ENCODE assay signal across 13 cellular contexts in the genomic region with DNA sequence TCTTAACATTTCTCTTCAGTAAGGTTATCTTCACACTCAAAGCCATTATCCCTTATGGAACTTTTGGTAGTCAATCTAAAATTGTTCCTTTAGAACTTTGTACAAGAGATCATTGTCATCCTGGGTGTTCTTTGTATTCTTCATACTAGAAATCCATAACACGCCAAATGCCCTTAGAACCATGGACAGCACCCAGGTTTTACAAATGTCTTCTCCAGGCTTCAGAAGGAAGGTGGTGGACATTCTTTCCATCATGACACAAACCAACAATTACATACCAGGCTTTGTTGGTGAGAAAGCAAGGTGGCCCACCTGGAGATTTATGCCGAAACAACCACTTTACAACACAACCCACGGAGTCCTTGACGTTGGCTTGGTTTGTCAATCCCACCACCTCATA.
"Had no signal": no experiment of that assay in that cellular context is flagged by ENCODE, and none has a peak within 500 bp of the region (broad histone marks: within the 10 kb centered on the region; RNA-seq: fewer than 3 reads in every experiment).

No MANE protein-coding gene starts in this region.

- H3K27me3 ChIP-seq: brain microvascular endothelial cell, esophagus squamous epithelium, hepatocyte, right atrium auricular region had no signal

- DNase-seq: activated CD4-positive, alpha-beta T cell treated with anti-CD3 and anti-CD28 coated beads, Interleukin-2, amount 10 ng/mL, durations not matched to agents 24 days and 14 days; activated naive CD4-positive, alpha-beta T cell treated with Interleukin-2 at 50 U/mL for 16 hours; brain microvascular endothelial cell; dorsolateral prefrontal cortex; esophagus squamous epithelium; natural killer cell; posterior cingulate gyrus; small intestine; T-cell; T1000 had no signal

- H3K36me3 ChIP-seq: brain microvascular endothelial cell, esophagus squamous epithelium, right atrium auricular region had no signal

- ATAC-seq: natural killer cell, T-cell, WTC11 had no signal

- H3K4me1 ChIP-seq: esophagus squamous epithelium, right atrium auricular region had no signal

- H3K9me3 ChIP-seq: esophagus squamous epithelium had no signal

- H3K27ac ChIP-seq: brain microvascular endothelial cell, dorsolateral prefrontal cortex, esophagus squamous epithelium, hepatocyte, right atrium auricular region had no signal

- H3K4me3 ChIP-seq: dorsolateral prefrontal cortex, esophagus squamous epithelium, hepatocyte, right atrium auricular region had no signal
